In the genomic region with DNA sequence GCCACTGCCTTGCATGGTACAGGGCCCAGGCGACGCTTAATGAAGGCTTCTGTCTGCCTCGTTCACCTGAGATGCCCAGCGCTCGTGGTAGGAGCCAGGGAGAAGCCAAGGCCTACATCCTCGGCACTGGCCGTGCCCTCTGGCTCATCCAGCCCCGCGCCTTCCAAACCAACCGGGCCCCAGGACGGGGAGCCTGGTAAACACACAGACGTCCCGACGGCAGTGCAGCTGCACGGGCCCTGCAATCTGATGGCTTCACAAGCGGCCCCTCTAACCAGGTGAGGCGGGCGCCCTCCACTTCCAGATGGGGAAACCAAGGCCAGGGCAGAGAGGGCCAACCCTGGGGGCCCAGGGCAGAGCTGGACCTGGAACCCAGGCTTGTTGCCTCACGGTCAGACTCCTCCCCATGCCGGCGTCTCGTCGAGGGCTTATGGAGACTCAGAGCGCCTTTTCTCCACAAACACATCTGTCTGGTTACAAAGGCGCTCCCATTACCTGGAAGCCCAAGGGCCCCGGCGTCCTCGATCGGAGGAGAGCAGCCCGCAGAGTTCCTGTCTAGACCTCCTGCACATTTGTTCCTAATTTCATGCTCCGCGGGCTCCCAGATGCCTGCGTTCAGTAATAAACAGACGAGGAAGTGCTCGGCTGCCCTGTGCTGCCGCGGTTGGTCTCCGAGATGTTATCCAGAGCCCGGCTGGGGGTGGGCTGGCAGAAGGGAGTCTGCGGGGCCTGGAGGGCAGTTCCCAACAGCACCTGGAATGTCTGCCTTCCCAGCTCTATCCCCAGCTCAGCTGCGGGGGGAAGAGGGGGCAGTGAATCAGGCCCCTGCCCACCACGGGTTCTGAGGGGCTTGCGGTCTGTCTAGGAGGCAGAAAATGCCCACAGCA, we compare ENCODE assay signal across 15 cellular contexts. TPM values are rescaled to one million over a fixed set of nuclear protein-coding genes. Genes with fewer than 3 reads are reported as not detected.
DNase-seq lines count a peak whose midpoint lies in the region; ATAC-seq and TF ChIP-seq lines count a peak whose summit lies in the region.
"Had no signal": no experiment of that assay in that cellular context is flagged by ENCODE, and none has a peak within 500 bp of the region (broad histone marks: within the 10 kb centered on the region; RNA-seq: fewer than 3 reads in every experiment).

No MANE protein-coding gene starts in this region.

- in situ Hi-C loops in GM13977 (cut with MboI; ENCODE audit: low pct_unique_long_range_greater_than_20kb, low sequenced_read_pairs, unreplicated experiment) = no loop called here

- no peaks in the 10 kb centered on the region for H3K36me3 Mint-ChIP-seq in Caco-2 (ENCODE audit: insufficient read depth, unreplicated experiment)
- H3K36me3 Mint-ChIP-seq: activated naive CD4-positive, alpha-beta T cell treated with anti-CD3 and anti-CD28 coated beads, Interleukin-2, amount 50 U/mL, for 24 hours had no signal

- intact Hi-C loops in A673 (cut with micrococcal nuclease; ENCODE audit: unreplicated experiment) (no loop called here), Caco-2 (cut with micrococcal nuclease; ENCODE audit: unreplicated experiment) (no loop called here)

- CTCF ChIA-PET in A673 (lab: Charles Lee) (no interaction called here), Caco-2 (lab: Charles Lee) (no interaction called here)

- H3K27me3 Mint-ChIP-seq in Caco-2 (ENCODE audit: insufficient read depth, unreplicated experiment) = no peaks in the 10 kb centered on the region

- BruUV-seq in A673 (replicated peaks; lab: Mats Ljungman, UMichigan) (no TSS peak), Caco-2 (replicated peaks; lab: Mats Ljungman, UMichigan) (no TSS peak)

- POLR2A ChIA-PET in A673 (lab: Charles Lee; ENCODE audit: low non-redundant PET) = no interaction called here
- POLR2A ChIA-PET in Caco-2 (lab: Charles Lee) = interaction anchor here (0.5 to 0.6 kb wide), 2 partner anchors 23 to 80 kb away, joined by 3 read pairs; no protein-coding TSS in a partner anchor

- H3K4me1 Mint-ChIP-seq in Caco-2 (ENCODE audit: low read depth, unreplicated experiment) = peaks cover 7% of the 10 kb centered on the region

- no peak for TF ChIP-seq CTCF in A673 (conservative IDR thresholded peaks at IDR 0.05; ENCODE audit: low read depth, low read length)
- no peak for TF ChIP-seq CTCF in GM13977 (IDR thresholded peaks at IDR 0.05; ENCODE audit: extremely low read depth, insufficient read depth, missing control alignments)
- no peak for TF ChIP-seq CTCF in Caco-2 (IDR thresholded peaks at IDR 0.05; ENCODE audit: insufficient read depth in 1 of 2, low read depth in 1 of 2, low read length in 1 of 2, severe bottlenecking in 1 of 2, unreplicated experiment in 1 of 2)

- no peak for ATAC-seq in esophagus mucosa
- ATAC-seq: left lobe of liver had no signal

- H3K27me3 ChIP-seq in A673 (replicated peaks; ENCODE audit: insufficient read depth, low read depth, low read length, poor library complexity) = no peaks in the 10 kb centered on the region
- H3K27me3 ChIP-seq in H7 (ENCODE audit: control insufficient read depth, insufficient read depth, low read length) = no peaks in the 10 kb centered on the region
- no peaks in the 10 kb centered on the region; the same call in 1 of the 2 replicates for H3K27me3 ChIP-seq in iPS-20b (ENCODE audit: insufficient read depth, low read length)
- no peaks in the 10 kb centered on the region for H3K27me3 ChIP-seq in Caco-2 (replicated peaks; ENCODE audit: control insufficient read depth, insufficient read depth, low read length)

- no peak overlapping the region for H3K9ac ChIP-seq in iPS-20b (ENCODE audit: low read depth, low read length)

- H3K4me1 ChIP-seq in A673 (ENCODE audit: insufficient read depth, low read length, poor library complexity, severe bottlenecking) (peaks cover 38% of the 10 kb centered on the region), iPS-20b (ENCODE audit: insufficient read depth, low read length) (peaks cover 17% of the 10 kb centered on the region; the same call in 1 of the 2 replicates), Caco-2 (peaks cover 10% of the 10 kb centered on the region; the same call in 1 of the 2 replicates)
- H3K4me1 ChIP-seq: pancreas had no signal

- DNase-seq in A673 (ENCODE audit: low spot score) = peak; percentile 75
- peak; percentile 80 for DNase-seq in H7
- DNase-seq in NCI-H774 (lab: John Stamatoyannopoulos, UW) = peak; percentile 15
- no peak for DNase-seq in anterior cingulate cortex (lab: John Stamatoyannopoulos, UW)
- DNase-seq in GM13977 (ENCODE audit: low spot score) = no peak
- no peak for DNase-seq in Caco-2
- DNase-seq: activated CD4-positive, alpha-beta T cell treated with anti-CD3 and anti-CD28 coated beads, Interleukin-2, amount 50 U/mL, for 4 hours; cortex of kidney; foreskin melanocyte; stimulated activated CD4-positive, alpha-beta T cell treated with anti-CD3 and anti-CD28 coated beads, Interleukin-4, amount 100 ng/mL, for 24 hours had no signal

- no peaks in the 10 kb centered on the region for H3K36me3 ChIP-seq in A673 (ENCODE audit: insufficient read depth, low read length, poor library complexity, severe bottlenecking)
- H3K36me3 ChIP-seq in H7 (replicated peaks; ENCODE audit: control insufficient read depth, insufficient read depth, low read length) = no peaks in the 10 kb centered on the region
- no peaks in the 10 kb centered on the region for H3K36me3 ChIP-seq in iPS-20b (ENCODE audit: insufficient read depth, low read depth, low read length)
- H3K36me3 ChIP-seq in Caco-2 (ENCODE audit: control insufficient read depth, insufficient read depth, low read length) = no peaks in the 10 kb centered on the region
- H3K36me3 ChIP-seq: pancreas had no signal

- H3K9me3 ChIP-seq in A673 (ENCODE audit: low read depth, low read length, poor library complexity, severe bottlenecking) (peaks cover 5% of the 10 kb centered on the region), iPS-20b (ENCODE audit: insufficient read depth, low read depth, low read length) (peaks cover 4% of the 10 kb centered on the region; the same call in 1 of the 2 replicates), Caco-2 (peaks cover 6% of the 10 kb centered on the region; the same call in 1 of the 2 replicates)
- H3K9me3 ChIP-seq: pancreas had no signal

- H3K4me3 Mint-ChIP-seq in Caco-2 (ENCODE audit: unreplicated experiment) = no peak overlapping the region
- H3K4me3 Mint-ChIP-seq: activated naive CD4-positive, alpha-beta T cell treated with anti-CD3 and anti-CD28 coated beads, Interleukin-2, amount 50 U/mL, for 24 hours had no signal

- H3K4me3 ChIP-seq in A673 (ENCODE audit: low read depth, low read length, poor library complexity, severe bottlenecking) (peak overlapping the region; percentile 11), H7 (ENCODE audit: insufficient read depth, low read depth, low read length) (no peak overlapping the region), iPS-20b (ENCODE audit: low read length) (peak overlapping the region; percentile 30; the same call in 1 of the 2 replicates), Caco-2 (ENCODE audit: low read depth, low read length) (no peak overlapping the region)
- H3K4me3 ChIP-seq: pancreas had no signal

- H3K27ac Mint-ChIP-seq in Caco-2 (ENCODE audit: unreplicated experiment) = no peak overlapping the region
- H3K27ac Mint-ChIP-seq: activated naive CD4-positive, alpha-beta T cell treated with anti-CD3 and anti-CD28 coated beads, Interleukin-2, amount 50 U/mL, for 24 hours had no signal

- H3K27ac ChIP-seq in A673 (ENCODE audit: low read depth, low read length, poor library complexity, severe bottlenecking) (peak overlapping the region; percentile 49), iPS-20b (ENCODE audit: low read length) (no peak overlapping the region)
- H3K27ac ChIP-seq: pancreas had no signal

- peaks cover 11% of the 10 kb centered on the region for H3K9me3 Mint-ChIP-seq in Caco-2 (ENCODE audit: unreplicated experiment)
- H3K9me3 Mint-ChIP-seq: activated naive CD4-positive, alpha-beta T cell treated with anti-CD3 and anti-CD28 coated beads, Interleukin-2, amount 50 U/mL, for 24 hours had no signal

RNA-seq across cellular contexts. Expression of a gene that starts 23.5 kb away (rescaled TPM):
- total RNA-seq in A673 (2021) = not detected in 2 replicates
- total RNA-seq in H7 (2014; rRNA removed; shearing (Covaris generic)) = 1.2 and 3.7 TPM in 2 replicates
- total RNA-seq in Caco-2 (2022) = not detected in 2 replicates
- not detected for total RNA-seq in esophagus mucosa
- total RNA-seq: pancreas had no signal

RNA-seq across cellular contexts. Expression of a gene that starts 50.4 kb away (rescaled TPM):
- total RNA-seq in A673 (2021) (not detected in 2 replicates), Caco-2 (2022) (not detected in 2 replicates), esophagus mucosa (not detected)
- 0.07 TPM in 1 of 2 replicates, not detected in the other for total RNA-seq in H7 (2014; rRNA removed; shearing (Covaris generic))
- total RNA-seq: pancreas had no signal

RNA-seq across cellular contexts. Expression of a gene that starts 51.2 kb away (rescaled TPM):
- total RNA-seq in A673 (2021) (0.06 TPM in 1 of 2 replicates, not detected in the other), Caco-2 (2022) (0.46 and 0.68 TPM in 2 replicates), esophagus mucosa (0.88 TPM)
- total RNA-seq in H7 (2014; rRNA removed; shearing (Covaris generic)) = 0.42 and 0.70 TPM in 2 replicates

Comparison
In these comparisons a context has a peak if more than half of its experiments do, and no peak if none do; other contexts are left out.
1. DNase-seq: peak in A673 (single experiment), H7 (single experiment) and NCI-H774 (single experiment); none in anterior cingulate cortex (0 of 58), GM13977 (single experiment) and Caco-2 (0 of 2).
2. H3K4me3 ChIP-seq: peak in A673 (single experiment) and iPS-20b (single experiment); none in H7 (single experiment) and Caco-2 (single experiment).